Comparison of ENCODE assay signal across 7 cellular contexts in genomic region chr7:23680417-23681405, GRCh38. TPM values are rescaled to one million over a fixed set of nuclear protein-coding genes. Genes with fewer than 3 reads are reported as not detected.
DNase-seq lines count a peak whose midpoint lies in the region; ATAC-seq and TF ChIP-seq lines count a peak whose summit lies in the region.

No MANE protein-coding gene starts in this region.

- peak overlapping the region; percentile 45 to 89 (median 77) for H3K27ac Mint-ChIP-seq in naive thymus-derived CD4-positive, alpha-beta T cell

- DNase-seq in NCI-H2227 treated with DMSO at 0.1 percent for 48 hours (lab: John Stamatoyannopoulos, UW) (peak; percentile 33), activated T-helper 1 cell treated with Interleukin-2 at 50 U/mL for 16 hours (ENCODE audit: low read depth) (peak; percentile 5), fibroblast of pulmonary artery (ENCODE audit: low read depth) (peak; percentile 32)
- DNase-seq in naive thymus-derived CD4-positive, alpha-beta T cell = peak; percentile 7 to 54 (median 38)

- H3K36me3 ChIP-seq in naive thymus-derived CD4-positive, alpha-beta T cell (ENCODE audit: control insufficient read depth in 2 of 3, insufficient read depth in 3 of 3, low read length in 3 of 3) = peaks cover 0 to 6% (median 0%) of the 10 kb centered on the region in 3 experiments
- no peaks in the 10 kb centered on the region for H3K36me3 ChIP-seq in stomach smooth muscle (ENCODE audit: control insufficient read depth in 2 of 2, insufficient read depth in 2 of 2, low read length in 2 of 2)

- H3K9me3 Mint-ChIP-seq in naive thymus-derived CD4-positive, alpha-beta T cell = peaks cover 0 to 6% (median 0%) of the 10 kb centered on the region in 11 donors

- POLR2A ChIA-PET in naive thymus-derived CD4-positive, alpha-beta T cell (lab: Charles Lee) = interaction anchor here (1.1 to 1.7 kb wide), 2 partner anchors 83 kb away, joined by 3 to 5 read pairs; partner anchors contain the start of gene CCDC126

- H3K27me3 Mint-ChIP-seq in naive thymus-derived CD4-positive, alpha-beta T cell = peaks cover 0 to 15% (median 0%) of the 10 kb centered on the region in 5 donors

- H3K4me3 ChIP-seq in fibroblast of pulmonary artery (replicated peaks; ENCODE audit: low read depth, low read length) (peak overlapping the region; percentile 61), stomach smooth muscle (ENCODE audit: low read length in 2 of 2) (peak overlapping the region; percentile 70 to 94)
- H3K4me3 ChIP-seq in naive thymus-derived CD4-positive, alpha-beta T cell (ENCODE audit: low read length) = peak overlapping the region; percentile 95

- H3K27ac ChIP-seq in naive thymus-derived CD4-positive, alpha-beta T cell (ENCODE audit: low read depth, low read length) = peak overlapping the region; percentile 65
- peak overlapping the region; percentile 78 for H3K27ac ChIP-seq in stomach smooth muscle (ENCODE audit: low read length)

- peak; percentile 19 for ATAC-seq in GM18499 (IDR thresholded peaks at IDR 0.05; ENCODE audit: insufficient read depth, unreplicated experiment)
- peak; percentile 32 for ATAC-seq in HG02884 (IDR thresholded peaks at IDR 0.05; ENCODE audit: unreplicated experiment)
- ATAC-seq in naive thymus-derived CD4-positive, alpha-beta T cell = peak; percentile 33

- peaks cover 0 to 32% (median 17%) of the 10 kb centered on the region in 7 donors for H3K4me1 Mint-ChIP-seq in naive thymus-derived CD4-positive, alpha-beta T cell

- H3K4me3 Mint-ChIP-seq in naive thymus-derived CD4-positive, alpha-beta T cell = peak overlapping the region; percentile 89 to 98 (median 94)

- peak overlapping the region; percentile 80 for H3K9ac ChIP-seq in stomach smooth muscle (ENCODE audit: low read length in 2 of 2)

- no peak for TF ChIP-seq CTCF in fibroblast of pulmonary artery (IDR thresholded peaks at IDR 0.05; ENCODE audit: low read length, missing control alignments)

- intact Hi-C loops in naive thymus-derived CD4-positive, alpha-beta T cell (cut with micrococcal nuclease) = loop anchor here (1.0 to 10.0 kb wide), 7 partner anchors 83 to 894 kb away; partner anchors contain the start of genes CCDC126 (in 2 of the 2), PALS2 (in 2 of the 2), HYCC1 (in 1 of the 2) and IGF2BP3 (in 1 of the 2)

- no peaks in the 10 kb centered on the region for H3K27me3 ChIP-seq in naive thymus-derived CD4-positive, alpha-beta T cell (ENCODE audit: control insufficient read depth in 2 of 2, insufficient read depth in 2 of 2, low read length in 2 of 2)
- no peaks in the 10 kb centered on the region for H3K27me3 ChIP-seq in stomach smooth muscle (ENCODE audit: control insufficient read depth in 1 of 2, insufficient read depth in 2 of 2, low read length in 2 of 2)

- CTCF ChIA-PET in naive thymus-derived CD4-positive, alpha-beta T cell (lab: Charles Lee) = interaction anchor here (0.5 to 2.5 kb wide), 5 partner anchors 28 to 819 kb away, joined by 3 to 8 read pairs (median 5); partner anchors contain the start of gene STK31

- H3K4me1 ChIP-seq in naive thymus-derived CD4-positive, alpha-beta T cell (ENCODE audit: control insufficient read depth in 2 of 2, insufficient read depth in 2 of 2, low read length in 2 of 2) = no peaks in the 10 kb centered on the region
- peaks cover 8% of the 10 kb centered on the region for H3K4me1 ChIP-seq in stomach smooth muscle (ENCODE audit: control insufficient read depth, insufficient read depth, low read length)

- peaks cover 0 to 5% (median 0%) of the 10 kb centered on the region in 5 donors for H3K36me3 Mint-ChIP-seq in naive thymus-derived CD4-positive, alpha-beta T cell

- no peaks in the 10 kb centered on the region for H3K9me3 ChIP-seq in naive thymus-derived CD4-positive, alpha-beta T cell (ENCODE audit: control insufficient read depth in 2 of 3, low read length in 3 of 3)
- no peaks in the 10 kb centered on the region for H3K9me3 ChIP-seq in stomach smooth muscle (ENCODE audit: control insufficient read depth in 2 of 2, low read length in 2 of 2)

RNA-seq across cellular contexts. Expression of gene FAM221A, which starts 0.7 kb away (rescaled TPM):
- 1 to 10 TPM; 4.0 to 8.1 (median 5.3) TPM for total RNA-seq in naive thymus-derived CD4-positive, alpha-beta T cell
- 1 to 10 TPM; 4.6 to 4.8 TPM for polyA plus RNA-seq in naive thymus-derived CD4-positive, alpha-beta T cell

RNA-seq across cellular contexts. Expression of gene STK31, which starts 29.3 kb away (rescaled TPM):
- total RNA-seq in naive thymus-derived CD4-positive, alpha-beta T cell = 1 to 10 TPM in 1 of 5 experiments, under 1 TPM in 4; 0.31 to 1.6 (median 0.76) TPM
- polyA plus RNA-seq in naive thymus-derived CD4-positive, alpha-beta T cell = under 1 TPM in 1 of 2 donors, not detected in 1; 0.08 TPM

Comparison
In these comparisons a context has a peak if more than half of its experiments do, and no peak if none do; other contexts are left out.
1. Peak in every context shown above with its lines: DNase-seq, ATAC-seq, H3K4me3 ChIP-seq and H3K27ac ChIP-seq.